Comparison of ENCODE assay signal across 1 cellular context in genomic region chr19:1259206-1259872, GRCh38.
TF ChIP-seq lines count a peak whose summit lies in the region.

No MANE protein-coding gene starts in this region.

TF ChIP-seq in GM12878, 131 proteins besides CTCF, POLR2A, EP300 and RAD21 (continued from another document):
- TF ChIP-seq ZNF687 (IDR thresholded peaks at IDR 0.05) (peak; percentile 92), TCF7 (IDR thresholded peaks at IDR 0.05; ENCODE audit: borderline replicate concordance) (no peak), CREM (IDR thresholded peaks at IDR 0.05; ENCODE audit: low read depth) (no peak), IKZF1 (conservative IDR thresholded peaks at IDR 0.05) (peak; percentile 93), NKRF (conservative IDR thresholded peaks at IDR 0.05) (peak; percentile 70), NR2C1 (IDR thresholded peaks at IDR 0.05) (peak; percentile 61), SMAD5 (IDR thresholded peaks at IDR 0.05; ENCODE audit: low read depth) (peak; percentile 66; the same call in 1 of the 2 replicates), POLR2AphosphoS2 (IDR thresholded peaks at IDR 0.05; ENCODE audit: low read depth, low read length) (peak; percentile 97), DPF2 (IDR thresholded peaks at IDR 0.05) (peak; percentile 69), NFXL1 (IDR thresholded peaks at IDR 0.05; ENCODE audit: borderline replicate concordance) (no peak), STAT3 (IDR thresholded peaks at IDR 0.05; ENCODE audit: low read depth, low read length) (no peak), ZBTB11 (CRISPR knock-in tag; IDR thresholded peaks at IDR 0.05) (no peak), HDGF (IDR thresholded peaks at IDR 0.05) (peak; percentile 97), CBFB (IDR thresholded peaks at IDR 0.05; ENCODE audit: low read depth) (0 out of 2 replicates have a peak, but pooled peaks have one; percentile 20)
